ENCODE assay signal across 11 cellular contexts in the genomic region with DNA sequence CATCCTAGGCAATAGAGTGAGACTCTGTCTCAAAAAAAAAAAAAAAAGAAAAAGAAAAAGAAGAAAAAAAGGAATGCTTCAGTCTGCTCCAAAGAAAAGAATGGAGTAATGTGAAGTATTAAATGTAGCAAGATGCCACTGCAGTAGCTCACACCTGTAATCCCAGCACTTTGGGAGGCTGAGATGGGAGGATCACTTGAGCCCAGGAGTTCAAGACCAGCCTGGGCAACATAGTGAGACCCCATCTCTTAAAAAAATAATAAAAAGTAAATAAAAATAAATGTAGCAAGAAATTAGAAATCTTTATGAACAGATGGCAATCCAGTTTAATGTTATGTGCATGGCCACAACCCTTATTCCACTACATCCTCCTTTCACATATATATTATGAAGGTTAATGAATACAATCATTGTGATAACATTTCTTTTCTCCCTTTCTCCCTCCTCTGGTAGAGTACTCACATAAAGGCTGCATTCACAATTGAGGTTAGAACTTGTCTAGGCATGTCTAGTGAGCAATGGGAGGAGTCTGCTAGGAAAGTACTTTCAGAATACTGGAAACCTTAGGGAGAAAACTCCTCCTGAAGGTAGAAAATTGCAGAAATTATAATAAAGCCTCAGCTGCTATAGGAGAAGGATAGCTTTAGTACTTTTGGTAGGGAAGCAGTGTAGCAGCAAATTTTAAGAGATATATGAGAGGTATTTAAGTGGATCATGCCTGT. TPM values are rescaled to one million over a fixed set of nuclear protein-coding genes. Genes with fewer than 3 reads are reported as not detected.
A peak's percentile ranks its signal among the peaks of the same experiment; 100 is the strongest.
DNase-seq lines count a peak whose midpoint lies in the region; ATAC-seq and TF ChIP-seq lines count a peak whose summit lies in the region.
"Had no signal": no experiment of that assay in that cellular context is flagged by ENCODE, and none has a peak within 500 bp of the region (broad histone marks: within the 10 kb centered on the region; RNA-seq: fewer than 3 reads in every experiment).

No MANE protein-coding gene starts in this region.

- no peak for TF ChIP-seq POLR2A in transverse colon (IDR thresholded peaks at IDR 0.05)

- no peaks in the 10 kb centered on the region for H3K36me3 ChIP-seq in Panc1 (ENCODE audit: control insufficient read depth, insufficient read depth, low read length)
- H3K36me3 ChIP-seq in transverse colon = no peaks in the 10 kb centered on the region
- no peaks in the 10 kb centered on the region for H3K36me3 ChIP-seq in effector memory CD4-positive, alpha-beta T cell (ENCODE audit: control insufficient read depth, insufficient read depth, low read length)

- TF ChIP-seq CTCF in Panc1 (IDR thresholded peaks at IDR 0.05) (no peak), fibroblast of mammary gland (conservative IDR thresholded peaks at IDR 0.05; ENCODE audit: control insufficient read depth, insufficient read depth, low read depth, low read length) (no peak), transverse colon (IDR thresholded peaks at IDR 0.05) (no peak)

- H3K4me1 ChIP-seq in Panc1 (ENCODE audit: control insufficient read depth, insufficient read depth, low read length) = peaks cover 25% of the 10 kb centered on the region
- H3K4me1 ChIP-seq in transverse colon = peaks cover 0 to 16% (median 6%) of the 10 kb centered on the region in 4 donors
- H3K4me1 ChIP-seq in effector memory CD4-positive, alpha-beta T cell (ENCODE audit: control insufficient read depth, insufficient read depth, low read length, poor library complexity, severe bottlenecking) = peaks cover 2% of the 10 kb centered on the region

- no peaks in the 10 kb centered on the region for H3K9me3 Mint-ChIP-seq in activated naive CD8-positive, alpha-beta T cell treated with anti-CD3 and anti-CD28 coated beads, Interleukin-2, amount 10 ng/mL, durations not matched to agents 7 days and 5 days
- no peaks in the 10 kb centered on the region for H3K9me3 Mint-ChIP-seq in activated naive CD8-positive, alpha-beta T cell treated with anti-CD3 and anti-CD28 coated beads, Interleukin-2, amount 50 U/mL, for 24 hours

- CTCF ChIA-PET in Panc1 (lab: Charles Lee) = no interaction called here

- H3K27me3 ChIP-seq in Panc1 (ENCODE audit: control insufficient read depth, insufficient read depth, low read length) (no peaks in the 10 kb centered on the region), transverse colon (no peaks in the 10 kb centered on the region)
- H3K27me3 ChIP-seq in effector memory CD4-positive, alpha-beta T cell (replicated peaks; ENCODE audit: control insufficient read depth, insufficient read depth, low read length, poor library complexity, severe bottlenecking) = no peaks in the 10 kb centered on the region

- TF ChIP-seq EP300 in transverse colon (IDR thresholded peaks at IDR 0.05; ENCODE audit: low read depth) = no peak

- POLR2A ChIA-PET in activated naive CD8-positive, alpha-beta T cell treated with anti-CD3 and anti-CD28 coated beads, Interleukin-2, amount 10 ng/mL, durations not matched to agents 7 days and 5 days (lab: Charles Lee) = interaction anchor here (1.1 kb wide), 1 partner anchor 25 kb away, joined by 3 read pairs; a partner anchor contains a TSS
- POLR2A ChIA-PET in Panc1 (lab: Charles Lee) = interaction anchor here (0.6 kb wide), 1 partner anchor 21 kb away, joined by 3 read pairs; no protein-coding TSS in a partner anchor

- in situ Hi-C loops in Panc1 (cut with HindIII; ENCODE audit: low pct_unique_long_range_greater_than_20kb, low sequenced_read_pairs) (no loop called here), transverse colon (cut with MboI; ENCODE audit: low pct_ligation_motif_present in 1 of 4, low pct_unique_long_range_greater_than_20kb in 1 of 4, low sequenced_read_pairs in 3 of 4) (loop anchor here in 1 of 4 donors (25.0 kb wide), 1 partner anchor 694 kb away; no protein-coding TSS in a partner anchor)

- no peak for ATAC-seq in activated naive CD8-positive, alpha-beta T cell treated with anti-CD3 and anti-CD28 coated beads, Interleukin-2, amount 10 ng/mL, durations not matched to agents 7 days and 5 days (ENCODE audit: low read depth)
- no peak for ATAC-seq in activated naive CD8-positive, alpha-beta T cell treated with anti-CD3 and anti-CD28 coated beads, Interleukin-2, amount 50 U/mL, for 24 hours
- ATAC-seq in Panc1 = no peak

- H3K4me3 Mint-ChIP-seq in activated naive CD8-positive, alpha-beta T cell treated with anti-CD3 and anti-CD28 coated beads, Interleukin-2, amount 10 ng/mL, durations not matched to agents 7 days and 5 days = no peak overlapping the region
- H3K4me3 Mint-ChIP-seq in activated naive CD8-positive, alpha-beta T cell treated with anti-CD3 and anti-CD28 coated beads, Interleukin-2, amount 50 U/mL, for 24 hours = no peak overlapping the region

- no TSS peak for BruUV-seq in Panc1 (replicated peaks; lab: Mats Ljungman, UMichigan)

- peaks cover 1% of the 10 kb centered on the region for H3K27me3 Mint-ChIP-seq in activated naive CD8-positive, alpha-beta T cell treated with anti-CD3 and anti-CD28 coated beads, Interleukin-2, amount 10 ng/mL, durations not matched to agents 7 days and 5 days
- H3K27me3 Mint-ChIP-seq in activated naive CD8-positive, alpha-beta T cell treated with anti-CD3 and anti-CD28 coated beads, Interleukin-2, amount 50 U/mL, for 24 hours = no peaks in the 10 kb centered on the region

- peaks cover 10% of the 10 kb centered on the region for H3K4me1 Mint-ChIP-seq in activated naive CD8-positive, alpha-beta T cell treated with anti-CD3 and anti-CD28 coated beads, Interleukin-2, amount 10 ng/mL, durations not matched to agents 7 days and 5 days
- no peaks in the 10 kb centered on the region for H3K4me1 Mint-ChIP-seq in activated naive CD8-positive, alpha-beta T cell treated with anti-CD3 and anti-CD28 coated beads, Interleukin-2, amount 50 U/mL, for 24 hours

- H3K27ac ChIP-seq in Panc1 (ENCODE audit: low read length) (peak overlapping the region; percentile 19; the same call in 1 of the 2 replicates), transverse colon (peak overlapping the region; percentile 56 to 67 (median 65)), caudate nucleus (ENCODE audit: low read depth, low read length) (no peak overlapping the region)
- H3K27ac ChIP-seq in effector memory CD4-positive, alpha-beta T cell (ENCODE audit: insufficient read depth, low read length, poor library complexity, severe bottlenecking) = no peak overlapping the region

- no peaks in the 10 kb centered on the region for H3K9me3 ChIP-seq in Panc1 (ENCODE audit: control insufficient read depth, insufficient read depth, low read depth, low read length)
- H3K9me3 ChIP-seq in transverse colon = no peaks in the 10 kb centered on the region
- no peaks in the 10 kb centered on the region for H3K9me3 ChIP-seq in effector memory CD4-positive, alpha-beta T cell (ENCODE audit: control insufficient read depth, low read length)

- H3K36me3 Mint-ChIP-seq in activated naive CD8-positive, alpha-beta T cell treated with anti-CD3 and anti-CD28 coated beads, Interleukin-2, amount 10 ng/mL, durations not matched to agents 7 days and 5 days = peaks cover 1% of the 10 kb centered on the region
- no peaks in the 10 kb centered on the region for H3K36me3 Mint-ChIP-seq in activated naive CD8-positive, alpha-beta T cell treated with anti-CD3 and anti-CD28 coated beads, Interleukin-2, amount 50 U/mL, for 24 hours (ENCODE audit: low read depth)

- peak overlapping the region; percentile 40 for H3K27ac Mint-ChIP-seq in activated naive CD8-positive, alpha-beta T cell treated with anti-CD3 and anti-CD28 coated beads, Interleukin-2, amount 10 ng/mL, durations not matched to agents 7 days and 5 days
- H3K27ac Mint-ChIP-seq in activated naive CD8-positive, alpha-beta T cell treated with anti-CD3 and anti-CD28 coated beads, Interleukin-2, amount 50 U/mL, for 24 hours = no peak overlapping the region

- H3K4me3 ChIP-seq in Panc1 (ENCODE audit: low read depth in 2 of 2, low read length in 2 of 2) (no peak overlapping the region), fibroblast of mammary gland (ENCODE audit: control insufficient read depth, low read depth, low read length) (no peak overlapping the region), transverse colon (no peak overlapping the region)
- no peak overlapping the region for H3K4me3 ChIP-seq in effector memory CD4-positive, alpha-beta T cell (ENCODE audit: insufficient read depth, low read depth, low read length, poor library complexity, severe bottlenecking)

- intact Hi-C loops in Panc1 (cut with micrococcal nuclease; ENCODE audit: unreplicated experiment) = no loop called here
- intact Hi-C loops in transverse colon (cut with DNase I; ENCODE audit: low total_unique reads) = no loop called here

- DNase-seq in activated naive CD8-positive, alpha-beta T cell treated with anti-CD3 and anti-CD28 coated beads, Interleukin-2, amount 10 ng/mL, durations not matched to agents 7 days and 5 days = no peak
- no peak for DNase-seq in activated naive CD8-positive, alpha-beta T cell treated with anti-CD3 and anti-CD28 coated beads, Interleukin-2, amount 50 U/mL, for 24 hours
- DNase-seq in Panc1 (ENCODE audit: low read depth, low spot score) (no peak), fibroblast of mammary gland (ENCODE audit: low read depth) (peak; percentile 82), transverse colon (no peak), NK-92 (lab: John Stamatoyannopoulos, UW; ENCODE audit: unreplicated experiment) (no peak), caudate nucleus (lab: John Stamatoyannopoulos, UW) (no peak)
- no peak for DNase-seq in effector memory CD4-positive, alpha-beta T cell
- DNase-seq: GF-D8, NCI-H2171, occipital lobe had no signal

RNA-seq across cellular contexts. Expression of a gene that starts 20.4 kb away (rescaled TPM):
- total RNA-seq in activated naive CD8-positive, alpha-beta T cell treated with anti-CD3 and anti-CD28 coated beads, Interleukin-2, amount 10 ng/mL, durations not matched to agents 7 days and 5 days = under 1 TPM; 0.69 to 0.71 TPM
- total RNA-seq in Panc1 (2021; ENCODE audit: unreplicated experiment) (1.3 TPM), transverse colon (under 1 TPM in 3 of 4 donors, not detected in 1; 0.79 to 1.00 (median 0.82) TPM)
- polyA plus RNA-seq in Panc1 (2012; ENCODE audit: insufficient read length) = 0.67 TPM

RNA-seq across cellular contexts. Expression of a gene that starts 20.5 kb away (rescaled TPM):
- 10 to 100 TPM; 81.9 to 97.1 TPM for total RNA-seq in activated naive CD8-positive, alpha-beta T cell treated with anti-CD3 and anti-CD28 coated beads, Interleukin-2, amount 10 ng/mL, durations not matched to agents 7 days and 5 days
- total RNA-seq in Panc1 (2021; ENCODE audit: unreplicated experiment) (88.9 TPM), transverse colon (100 to 1,000 TPM in 3 of 4 donors, 10 to 100 TPM in 1; 78.6 to 184 (median 129) TPM)
- polyA plus RNA-seq in Panc1 (2012; ENCODE audit: insufficient read length) = 30.9 TPM

RNA-seq across cellular contexts. Expression of a gene that starts 24.9 kb away (rescaled TPM):
- 10 to 100 TPM; 45.7 to 45.9 TPM for total RNA-seq in activated naive CD8-positive, alpha-beta T cell treated with anti-CD3 and anti-CD28 coated beads, Interleukin-2, amount 10 ng/mL, durations not matched to agents 7 days and 5 days
- 62.0 TPM for total RNA-seq in Panc1 (2021; ENCODE audit: unreplicated experiment)
- polyA plus RNA-seq in Panc1 (2012; ENCODE audit: insufficient read length) = 21.1 TPM
- 10 to 100 TPM in 3 of 4 donors, 1 to 10 TPM in 1; 8.6 to 43.5 (median 35.8) TPM for total RNA-seq in transverse colon

Comparison
In these comparisons a context has a peak if more than half of its experiments do, and no peak if none do; other contexts are left out.
1. H3K27ac ChIP-seq: peak in Panc1 (single experiment) and transverse colon (4 of 4); none in caudate nucleus (single experiment) and effector memory CD4-positive, alpha-beta T cell (single experiment).